ENCODE assay signal across 21 cellular contexts in genomic region chr3:59341441-59341840, GRCh38.
A peak's percentile ranks its signal among the peaks of the same experiment; 100 is the strongest.
DNase-seq lines count a peak whose midpoint lies in the region; ATAC-seq and TF ChIP-seq lines count a peak whose summit lies in the region.
"Had no signal": no experiment of that assay in that cellular context is flagged by ENCODE, and none has a peak within 500 bp of the region (broad histone marks: within the 10 kb centered on the region; RNA-seq: fewer than 3 reads in every experiment).

No MANE protein-coding gene starts in this region.

- no peak overlapping the region for H3K27ac ChIP-seq in osteoblast (ENCODE audit: low read depth, low read length)
- H3K27ac ChIP-seq: coronary artery, tibial nerve had no signal

- TF ChIP-seq CTCF in osteoblast (IDR thresholded peaks at IDR 0.05; ENCODE audit: extremely low read depth, low read depth, low read length), result no peak

- H3K79me2 ChIP-seq in osteoblast (ENCODE audit: insufficient read depth, low read length), result no peaks in the 10 kb centered on the region

- no peaks in the 10 kb centered on the region for H3K36me3 ChIP-seq in osteoblast (ENCODE audit: insufficient read depth, low read length)
- H3K36me3 ChIP-seq: tibial nerve had no signal

- H3K4me1 ChIP-seq in osteoblast (ENCODE audit: insufficient read depth, low read length), result no peaks in the 10 kb centered on the region
- H3K4me1 ChIP-seq: tibial nerve had no signal

- no peak overlapping the region for H3K4me2 ChIP-seq in osteoblast (ENCODE audit: insufficient read depth, low read length)

- H2AFZ ChIP-seq in osteoblast (ENCODE audit: low read length), result peak overlapping the region; percentile 78

- DNase-seq in DMS53 (lab: John Stamatoyannopoulos, UW) (peak; percentile 19), DMS53 treated with DMSO at 0.1 percent for 48 hours (lab: John Stamatoyannopoulos, UW; ENCODE audit: unreplicated experiment) (no peak), NCI-H1694 (lab: John Stamatoyannopoulos, UW) (peak; percentile 27), globus pallidus (ENCODE audit: low spot score) (peak; percentile 20), osteoblast (ENCODE audit: insufficient read length, low spot score, missing footprints) (no peak), cortex of kidney (lab: John Stamatoyannopoulos, UW) (no peak), occipital lobe (lab: John Stamatoyannopoulos, UW) (no peak)
- DNase-seq: 8988T; activated CD4-positive, alpha-beta memory T cell treated with anti-CD3 and anti-CD28 coated beads for 36 hours; activated CD4-positive, CD25-positive, alpha-beta regulatory T cell; activated effector memory CD4-positive, alpha-beta T cell treated with anti-CD3 and anti-CD28 coated beads, Interleukin-2, amount 50 U/mL, for 16 hours; AML-193; glutamatergic neuron; NCI-H1105; NCI-H2107; NCI-H526 treated with DMSO at 0.1 percent for 48 hours; stimulated activated CD4-positive, alpha-beta T cell treated with anti-CD3 and anti-CD28 coated beads, Interleukin-4, amount 100 ng/mL, for 24 hours; stimulated activated naive CD4-positive, alpha-beta T cell treated with Interleukin-2 at 50 U/mL for 16 hours had no signal

- H4K20me1 ChIP-seq in osteoblast (ENCODE audit: insufficient read depth, low read length), result no peaks in the 10 kb centered on the region

- H3K27me3 ChIP-seq in osteoblast (ENCODE audit: insufficient read depth, low read length), result no peaks in the 10 kb centered on the region
- H3K27me3 ChIP-seq: tibial nerve had no signal

- no peaks in the 10 kb centered on the region for H3K9me3 ChIP-seq in osteoblast (ENCODE audit: low read depth, low read length)
- H3K9me3 ChIP-seq: tibial nerve had no signal

- H3K4me3 ChIP-seq in osteoblast (ENCODE audit: insufficient read depth, low read length), result no peak overlapping the region
- H3K4me3 ChIP-seq: coronary artery, tibial nerve had no signal

- no peak for ATAC-seq in HG03565 (IDR thresholded peaks at IDR 0.05; ENCODE audit: unreplicated experiment)

Comparison
In these comparisons a context has a peak if more than half of its experiments do, and no peak if none do; other contexts are left out.
1. DNase-seq: peak in DMS53 (single experiment), NCI-H1694 (single experiment) and globus pallidus (single experiment); none in DMS53 treated with DMSO at 0.1 percent for 48 hours (single experiment), osteoblast (single experiment), cortex of kidney (single experiment) and occipital lobe (single experiment).